8 cellular contexts compared by ENCODE assay signal in the genomic region with DNA sequence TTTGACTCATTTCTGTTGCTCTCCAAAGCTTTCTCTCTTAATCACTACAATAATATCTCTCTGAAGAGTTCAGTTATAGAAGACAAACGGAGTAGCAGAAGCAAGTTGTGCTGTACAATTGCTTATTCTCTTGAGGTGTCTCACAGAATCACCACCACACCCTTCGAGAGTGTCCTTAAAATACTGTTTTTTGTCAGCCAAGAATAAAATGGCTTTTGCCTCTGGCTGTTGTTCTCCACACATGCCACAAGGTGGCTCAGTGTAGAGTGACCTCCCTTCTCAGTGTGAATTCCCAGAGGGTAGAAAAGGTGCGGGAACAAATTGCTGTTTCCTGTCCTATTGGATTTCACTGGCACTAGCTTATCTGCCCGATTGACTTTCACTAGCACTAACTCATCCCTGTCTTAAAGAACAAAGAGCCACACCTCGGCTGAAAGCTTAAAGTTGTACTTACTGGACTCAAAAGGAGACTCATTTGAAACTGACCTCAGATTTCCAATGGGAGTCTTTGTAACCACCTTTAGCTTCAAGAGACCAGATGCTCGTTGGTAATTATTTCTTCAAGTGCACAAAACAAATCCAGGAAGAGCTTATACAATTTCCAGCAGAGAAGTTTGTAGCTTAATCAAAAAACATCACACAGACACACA.
DNase-seq lines count a peak whose midpoint lies in the region; ATAC-seq and TF ChIP-seq lines count a peak whose summit lies in the region.

No MANE protein-coding gene starts in this region.

- no peak overlapping the region for H3K4me2 ChIP-seq in KMS-11

- DNase-seq in D341Med (ENCODE audit: low spot score) (peak; percentile 47), SJCRH30 (peak; percentile 23 to 62), astrocyte of the cerebellum (ENCODE audit: low read depth) (peak; percentile 6), islet precursor cell (peak; percentile 64)
- peak in 2 of 3 donors; percentile 8 to 12 for DNase-seq in stimulated activated CD4-positive, alpha-beta T cell treated with anti-CD3 and anti-CD28 coated beads, TNF-alpha, amount 100 ng/mL, for 48 hours (ENCODE audit: low read depth in 3 of 3)

- no peaks in the 10 kb centered on the region for H3K79me2 ChIP-seq in KMS-11 (ENCODE audit: insufficient read depth, low read depth)

- no peak overlapping the region for H2AFZ ChIP-seq in KMS-11 (ENCODE audit: low read depth)

- H3K9ac ChIP-seq in KMS-11, result no peak overlapping the region

- H3K36me3 ChIP-seq in KMS-11 (ENCODE audit: insufficient read depth), result no peaks in the 10 kb centered on the region
- no peaks in the 10 kb centered on the region for H3K36me3 ChIP-seq in SJCRH30

- in situ Hi-C loops in astrocyte of the cerebellum (cut with HindIII; ENCODE audit: low sequenced_read_pairs), result no loop called here

- H4K20me1 ChIP-seq in KMS-11 (ENCODE audit: insufficient read depth), result no peaks in the 10 kb centered on the region

- ATAC-seq in GM21381 (IDR thresholded peaks at IDR 0.05; ENCODE audit: unreplicated experiment), result peak; percentile 54
- ATAC-seq in HG03097 (IDR thresholded peaks at IDR 0.05; ENCODE audit: low FRiP score, unreplicated experiment), result no peak

- H3K4me3 ChIP-seq in KMS-11 (IDR thresholded peaks at IDR 0.05; ENCODE audit: insufficient read depth, low read depth, low read length) (no peak overlapping the region), SJCRH30 (no peak overlapping the region), astrocyte of the cerebellum (ENCODE audit: low read depth, low read length) (no peak overlapping the region)

- no peaks in the 10 kb centered on the region for H3K9me3 ChIP-seq in SJCRH30 (replicated peaks)

- peak; percentile 70 for TF ChIP-seq CTCF in KMS-11 (conservative IDR thresholded peaks at IDR 0.05; ENCODE audit: low read depth, low read length)
- peak; percentile 82 for TF ChIP-seq CTCF in astrocyte of the cerebellum (IDR thresholded peaks at IDR 0.05; ENCODE audit: low read depth, low read length, missing control alignments)

- H3K27me3 ChIP-seq in KMS-11 (ENCODE audit: insufficient read depth, low read depth), result no peaks in the 10 kb centered on the region
- H3K27me3 ChIP-seq in SJCRH30, result no peaks in the 10 kb centered on the region; the same call in 1 of the 2 replicates

- H3K27ac ChIP-seq in KMS-11 (no peak overlapping the region), SJCRH30 (no peak overlapping the region)

- H3K4me1 ChIP-seq in KMS-11 (ENCODE audit: low read depth, poor library complexity, severe bottlenecking) (peaks cover 9% of the 10 kb centered on the region), SJCRH30 (no peaks in the 10 kb centered on the region)

Comparison
In these comparisons a context has a peak if more than half of its experiments do, and no peak if none do; other contexts are left out.
1. DNase-seq: peak in every context shown above with its lines; median percentile 64 in islet precursor cell; 47 in D341Med; 42 in SJCRH30; 10 in stimulated activated CD4-positive, alpha-beta T cell treated with anti-CD3 and anti-CD28 coated beads, TNF-alpha, amount 100 ng/mL, for 48 hours; 6 in astrocyte of the cerebellum.